8 cellular contexts compared by ENCODE assay signal in genomic region chr5:72556351-72557146, GRCh38. TPM values are rescaled to one million over a fixed set of nuclear protein-coding genes. Genes with fewer than 3 reads are reported as not detected.
DNase-seq lines count a peak whose midpoint lies in the region; ATAC-seq, FAIRE-seq and TF ChIP-seq lines count a peak whose summit lies in the region.

No MANE protein-coding gene starts in this region.

- H3K9me1 ChIP-seq in keratinocyte (ENCODE audit: control insufficient read depth, extremely low read depth, insufficient read depth, low read length), result no peaks in the 10 kb centered on the region

- ATAC-seq in GM19023 (IDR thresholded peaks at IDR 0.05; ENCODE audit: unreplicated experiment) (peak; percentile 82), HG03159 (IDR thresholded peaks at IDR 0.05; ENCODE audit: unreplicated experiment) (peak; percentile 73)

- H3K9me3 ChIP-seq in BLaER1 (no peaks in the 10 kb centered on the region), OCI-LY1 (ENCODE audit: low read length) (no peaks in the 10 kb centered on the region), keratinocyte (ENCODE audit: control insufficient read depth, low read depth, low read length) (no peaks in the 10 kb centered on the region)

- H4K20me1 ChIP-seq in BLaER1, result no peaks in the 10 kb centered on the region
- H4K20me1 ChIP-seq in OCI-LY1 (ENCODE audit: insufficient read depth, low read length), result no peaks in the 10 kb centered on the region
- H4K20me1 ChIP-seq in keratinocyte (ENCODE audit: control insufficient read depth, extremely low read depth, insufficient read depth, low read length), result no peaks in the 10 kb centered on the region

- TF ChIP-seq CTCF in OCI-LY1 (IDR thresholded peaks at IDR 0.05; ENCODE audit: low read length), result peak; percentile 38
- peak in 2 of 3 experiments; percentile 9 to 53 for TF ChIP-seq CTCF in keratinocyte (optimal IDR thresholded peaks at IDR 0.05 in 1 of 3, IDR thresholded peaks at IDR 0.05 in 1 of 3, conservative IDR thresholded peaks at IDR 0.05 in 1 of 3; ENCODE audit: extremely low read depth in 1 of 3, insufficient read depth in 2 of 3, low read length in 3 of 3)

- H3K27me3 ChIP-seq in BLaER1, result no peaks in the 10 kb centered on the region
- 0 out of 2 replicates have a peak, but pooled peaks cover 3% of the 10 kb centered on the region for H3K27me3 ChIP-seq in OCI-LY1 (ENCODE audit: insufficient read depth, low read length)
- no peaks in the 10 kb centered on the region for H3K27me3 ChIP-seq in keratinocyte (ENCODE audit: control insufficient read depth, extremely low read depth, insufficient read depth, low read length)

- H3K9ac ChIP-seq in BLaER1 (peak overlapping the region; percentile 58; the same call in 1 of the 2 replicates), OCI-LY1 (ENCODE audit: low read length) (no peak overlapping the region), keratinocyte (ENCODE audit: control insufficient read depth, extremely low read depth, insufficient read depth, low read length) (peak overlapping the region; percentile 71)

- H3F3A ChIP-seq in OCI-LY1 (ENCODE audit: insufficient read depth, low read length), result no peaks in the 10 kb centered on the region

- H3K4me3 ChIP-seq in BLaER1, result peak overlapping the region; percentile 53
- H3K4me3 ChIP-seq in OCI-LY1 (ENCODE audit: low read depth, low read length, poor library complexity, severe bottlenecking), result peak overlapping the region; percentile 37
- H3K4me3 ChIP-seq in keratinocyte (ENCODE audit: control insufficient read depth in 2 of 3, extremely low read depth in 1 of 3, insufficient read depth in 2 of 3, low read depth in 1 of 3, low read length in 3 of 3), result peak overlapping the region in 2 of 3 experiments; percentile 33 to 64

- DNase-seq in caudate nucleus (lab: John Stamatoyannopoulos, UW) (peak in 21 of 61 donors; percentile 5 to 63 (median 28)), keratinocyte (ENCODE audit: low read depth, low spot score) (no peak), smooth muscle cell of the brain vasculature (ENCODE audit: low read depth, low spot score) (peak; percentile 23), NCI-H128 (lab: John Stamatoyannopoulos, UW; ENCODE audit: unreplicated experiment) (no peak)

- H3K36me3 ChIP-seq in BLaER1, result no peaks in the 10 kb centered on the region
- no peaks in the 10 kb centered on the region for H3K36me3 ChIP-seq in OCI-LY1 (ENCODE audit: insufficient read depth, low read length)
- H3K36me3 ChIP-seq in keratinocyte (ENCODE audit: control insufficient read depth in 2 of 2, extremely low read depth in 1 of 2, insufficient read depth in 2 of 2, low read length in 2 of 2), result no peaks in the 10 kb centered on the region

- dilution Hi-C loops in keratinocyte (cut with MboI; ENCODE audit: extremely low pct_ligation_motif_present, low sequenced_read_pairs), result no loop called here

- FAIRE-seq in keratinocyte (lab: Jason Lieb, UNC), result peak; percentile 57

- H3K79me2 ChIP-seq in OCI-LY1 (ENCODE audit: insufficient read depth, low read length) (no peaks in the 10 kb centered on the region), keratinocyte (ENCODE audit: control insufficient read depth, insufficient read depth, low read length) (no peaks in the 10 kb centered on the region)

- H2AFZ ChIP-seq in OCI-LY1 (ENCODE audit: low read length) (no peak overlapping the region), keratinocyte (ENCODE audit: control insufficient read depth, low read length) (peak overlapping the region; percentile 99)

- no peaks in the 10 kb centered on the region for H3K9me2 ChIP-seq in OCI-LY1 (ENCODE audit: low read depth, low read length)

- H3K4me2 ChIP-seq in BLaER1 (peak overlapping the region; percentile 86), OCI-LY1 (ENCODE audit: low read length) (peak overlapping the region; percentile 54), keratinocyte (ENCODE audit: control insufficient read depth, extremely low read depth, insufficient read depth, low read depth, low read length) (peak overlapping the region; percentile 82)

- 0 out of 2 replicates have a peak overlapping the region, but pooled peaks have one; percentile 20 for H3K27ac ChIP-seq in BLaER1
- no peak overlapping the region for H3K27ac ChIP-seq in OCI-LY1 (ENCODE audit: low read depth, low read length, poor library complexity, severe bottlenecking)
- peak overlapping the region; percentile 54 for H3K27ac ChIP-seq in caudate nucleus (ENCODE audit: low read depth, low read length)
- H3K27ac ChIP-seq in keratinocyte (ENCODE audit: control insufficient read depth, insufficient read depth, low read length), result peak overlapping the region; percentile 57

- H3K4me1 ChIP-seq in BLaER1 (peaks cover 34% of the 10 kb centered on the region), OCI-LY1 (ENCODE audit: insufficient read depth, low read length, severe bottlenecking) (peaks cover 13% of the 10 kb centered on the region), keratinocyte (ENCODE audit: control insufficient read depth, extremely low read depth, insufficient read depth, low read length) (peaks cover 25% of the 10 kb centered on the region)

RNA-seq across cellular contexts. Expression of gene ZNF366, which starts 49.3 kb away (rescaled TPM):
- not detected in 3 replicates for polyA plus RNA-seq in keratinocyte
- polyA plus RNA-seq in keratinocyte (2011; ENCODE audit: low read depth), result not detected
- polyA plus RNA-seq in keratinocyte (2011; cell fraction: cytosol; rRNA removed), result not detected in 2 replicates
- polyA plus RNA-seq in keratinocyte (2011; cell fraction: nucleus; rRNA removed), result not detected in 2 replicates
- not detected in 2 replicates for polyA plus RNA-seq in keratinocyte (2012; ENCODE audit: low replicate concordance)
- not detected in 3 replicates for polyA minus RNA-seq in keratinocyte
- polyA minus RNA-seq in keratinocyte (2011; cell fraction: cytosol; rRNA and poly(A)+ RNA removed), result not detected
- not detected in 2 replicates for polyA minus RNA-seq in keratinocyte (2011; cell fraction: nucleus; rRNA and poly(A)+ RNA removed)
